In the genomic region with DNA sequence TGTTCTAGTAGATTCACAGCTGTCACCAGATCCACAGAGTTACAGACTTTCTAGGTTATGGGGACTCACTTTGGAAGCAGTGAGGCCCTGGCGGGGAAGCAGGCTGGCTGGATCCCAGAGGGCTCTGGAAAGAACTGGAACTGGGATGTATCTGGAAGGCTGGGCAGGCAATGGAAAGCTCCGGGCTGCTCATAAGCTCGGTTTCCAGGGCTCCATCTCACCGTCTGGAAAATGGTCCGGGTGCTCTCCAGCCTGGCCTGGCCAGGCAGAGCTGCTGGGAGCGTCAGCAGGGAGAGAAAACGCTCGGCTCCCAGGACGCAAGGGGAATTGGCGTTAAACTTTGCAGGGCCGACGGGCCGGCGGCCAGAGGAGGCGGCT, we compare ENCODE assay signal across 9 cellular contexts. TPM values are rescaled to one million over a fixed set of nuclear protein-coding genes. Genes with fewer than 3 reads are reported as not detected.
DNase-seq lines count a peak whose midpoint lies in the region; ATAC-seq and TF ChIP-seq lines count a peak whose summit lies in the region.
"Had no signal": no experiment of that assay in that cellular context is flagged by ENCODE, and none has a peak within 500 bp of the region (broad histone marks: within the 10 kb centered on the region; RNA-seq: fewer than 3 reads in every experiment).

No MANE protein-coding gene starts in this region.

- no peaks in the 10 kb centered on the region for H3K79me2 ChIP-seq in smooth muscle cell (ENCODE audit: low read depth)

- intact Hi-C loops in activated CD4-positive, alpha-beta T cell treated with anti-CD3 and anti-CD28 coated beads for 36 hours (cut with DNase I, micrococcal nuclease), result no loop called here

- peak overlapping the region; percentile 29 for H2AFZ ChIP-seq in smooth muscle cell (ENCODE audit: low read depth)

- no peak overlapping the region for H3K27ac Mint-ChIP-seq in activated CD4-positive, alpha-beta T cell treated with anti-CD3 and anti-CD28 coated beads for 36 hours
- H3K27ac Mint-ChIP-seq: activated CD8-positive, alpha-beta T cell treated with anti-CD3 and anti-CD28 coated beads for 36 hours had no signal

- TF ChIP-seq CTCF in smooth muscle cell (IDR thresholded peaks at IDR 0.05; ENCODE audit: borderline replicate concordance, insufficient read depth, poor library complexity, severe bottlenecking), result no peak

- H3K9ac ChIP-seq in HUES6 (ENCODE audit: low read length) (no peak overlapping the region), smooth muscle cell (ENCODE audit: low read depth) (no peak overlapping the region)

- H3K27ac ChIP-seq in HUES6 (ENCODE audit: low read depth, low read length) (no peak overlapping the region), angular gyrus (ENCODE audit: low read depth, low read length) (peak overlapping the region; percentile 90), smooth muscle cell (ENCODE audit: low read depth) (no peak overlapping the region)

- H3K9me3 ChIP-seq in HUES6 (ENCODE audit: control insufficient read depth, insufficient read depth, low read depth, low read length) (no peaks in the 10 kb centered on the region), smooth muscle cell (replicated peaks; ENCODE audit: low read depth) (no peaks in the 10 kb centered on the region)

- H3K4me1 Mint-ChIP-seq in activated CD4-positive, alpha-beta T cell treated with anti-CD3 and anti-CD28 coated beads for 36 hours, result no peaks in the 10 kb centered on the region

- H3K27me3 Mint-ChIP-seq in activated CD4-positive, alpha-beta T cell treated with anti-CD3 and anti-CD28 coated beads for 36 hours, result peaks cover 56% of the 10 kb centered on the region

- peak overlapping the region; percentile 93 for H3K4me2 ChIP-seq in smooth muscle cell

- H3K36me3 ChIP-seq in HUES6 (ENCODE audit: control insufficient read depth, insufficient read depth, low read length) (no peaks in the 10 kb centered on the region), smooth muscle cell (ENCODE audit: low read depth) (no peaks in the 10 kb centered on the region)

- DNase-seq in islet precursor cell (peak; percentile 69), smooth muscle cell (lab: John Stamatoyannopoulos, UW; ENCODE audit: unreplicated experiment) (no peak)
- no peak for DNase-seq in activated CD4-positive, alpha-beta T cell treated with anti-CD3 and anti-CD28 coated beads for 36 hours
- DNase-seq in activated CD4-positive, alpha-beta T cell treated with anti-CD3 and anti-CD28 coated beads for 1 hour, result no peak
- DNase-seq: activated CD8-positive, alpha-beta T cell treated with anti-CD3 and anti-CD28 coated beads for 36 hours; stimulated activated CD8-positive, alpha-beta memory T cell treated with anti-CD3 and anti-CD28 coated beads, Interleukin-4, amount 100 ng/mL, for 48 hours had no signal

- no peaks in the 10 kb centered on the region for H3K36me3 Mint-ChIP-seq in activated CD4-positive, alpha-beta T cell treated with anti-CD3 and anti-CD28 coated beads for 36 hours (ENCODE audit: low read depth)

- H3K4me3 ChIP-seq in HUES6 (ENCODE audit: low read depth, low read length) (peak overlapping the region; percentile 68), smooth muscle cell (peak overlapping the region; percentile 58)

- no peak overlapping the region for H3K4me3 Mint-ChIP-seq in activated CD4-positive, alpha-beta T cell treated with anti-CD3 and anti-CD28 coated beads for 36 hours
- H3K4me3 Mint-ChIP-seq: activated CD8-positive, alpha-beta T cell treated with anti-CD3 and anti-CD28 coated beads for 36 hours had no signal

- CTCF ChIA-PET in activated CD4-positive, alpha-beta T cell treated with anti-CD3 and anti-CD28 coated beads for 36 hours (lab: Charles Lee), result no interaction called here

- no peak for ATAC-seq in activated CD4-positive, alpha-beta T cell treated with anti-CD3 and anti-CD28 coated beads for 36 hours
- no peak for ATAC-seq in HG03457 (IDR thresholded peaks at IDR 0.05; ENCODE audit: unreplicated experiment)
- ATAC-seq: activated CD8-positive, alpha-beta T cell treated with anti-CD3 and anti-CD28 coated beads for 36 hours had no signal

- 6% methylated on average over 10 of the region's 15 CpGs for WGBS in smooth muscle cell (ENCODE audit: low lambda C conversion rate)

- H3K9me3 Mint-ChIP-seq in activated CD4-positive, alpha-beta T cell treated with anti-CD3 and anti-CD28 coated beads for 36 hours (ENCODE audit: low read depth), result no peaks in the 10 kb centered on the region
- H3K9me3 Mint-ChIP-seq: activated CD8-positive, alpha-beta T cell treated with anti-CD3 and anti-CD28 coated beads for 36 hours had no signal

- H3K27me3 ChIP-seq in HUES6 (ENCODE audit: control insufficient read depth, insufficient read depth, low read length), result peaks cover 80% of the 10 kb centered on the region
- H3K27me3 ChIP-seq in smooth muscle cell (ENCODE audit: low read depth), result peaks cover 66% of the 10 kb centered on the region

- peaks cover 2% of the 10 kb centered on the region for H4K20me1 ChIP-seq in smooth muscle cell (ENCODE audit: low read depth)

- POLR2A ChIA-PET in activated CD4-positive, alpha-beta T cell treated with anti-CD3 and anti-CD28 coated beads for 36 hours (lab: Charles Lee), result no interaction called here

- peaks cover 16% of the 10 kb centered on the region for H3K4me1 ChIP-seq in HUES6 (ENCODE audit: control insufficient read depth, insufficient read depth, low read length)
- peaks cover 5% of the 10 kb centered on the region for H3K4me1 ChIP-seq in smooth muscle cell (ENCODE audit: low read depth)

- H3F3A ChIP-seq in smooth muscle cell (ENCODE audit: low read depth), result no peaks in the 10 kb centered on the region

RNA-seq across cellular contexts. Expression of gene SEZ6L, which starts 0.3 kb away (rescaled TPM):
- total RNA-seq in smooth muscle cell, result 1.8 and 2.1 TPM in 2 replicates
- polyA plus RNA-seq in smooth muscle cell, result 1.5 and 2.1 TPM in 2 replicates
- total RNA-seq in activated CD4-positive, alpha-beta T cell treated with anti-CD3 and anti-CD28 coated beads for 36 hours, result not detected
- total RNA-seq: activated CD8-positive, alpha-beta T cell treated with anti-CD3 and anti-CD28 coated beads for 36 hours had no signal
